Comparison of ENCODE assay signal across 16 cellular contexts in the genomic region with DNA sequence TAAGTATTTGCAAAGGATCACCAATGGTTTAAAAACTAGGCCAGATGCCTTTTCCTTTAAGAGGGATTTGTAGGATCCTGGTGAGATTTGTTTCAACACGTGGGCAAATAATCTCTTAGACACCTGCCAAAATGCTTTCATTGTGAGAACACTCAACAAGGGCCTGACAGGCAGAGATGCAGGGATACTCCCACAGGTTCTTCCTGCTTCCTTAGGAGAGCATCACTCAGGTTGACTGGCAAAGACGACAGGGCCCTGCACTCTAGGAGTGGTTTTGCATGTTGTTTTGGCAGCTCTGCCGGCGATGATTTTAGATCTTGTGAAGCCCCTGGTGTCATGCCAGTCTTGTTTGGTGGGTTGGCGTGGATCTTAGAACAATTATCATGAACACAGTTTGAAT.
A peak's percentile ranks its signal among the peaks of the same experiment; 100 is the strongest.
DNase-seq lines count a peak whose midpoint lies in the region; ATAC-seq and TF ChIP-seq lines count a peak whose summit lies in the region.
"Had no signal": no experiment of that assay in that cellular context is flagged by ENCODE, and none has a peak within 500 bp of the region (broad histone marks: within the 10 kb centered on the region; RNA-seq: fewer than 3 reads in every experiment).

No MANE protein-coding gene starts in this region.

- intact Hi-C loops in PC-9 (cut with micrococcal nuclease; ENCODE audit: unreplicated experiment) (loop anchor here (2.0 kb wide), 2 partner anchors 17 to 27 kb away; no protein-coding TSS in a partner anchor), aorta (cut with DNase I) (loop anchor here in 1 of 2 donors (10.0 kb wide), 1 partner anchor 125 kb away; no protein-coding TSS in a partner anchor)

- peak; percentile 35 for DNase-seq in NCI-H748 (lab: John Stamatoyannopoulos, UW; ENCODE audit: unreplicated experiment)
- DNase-seq in NCI-H748 treated with DMSO at 0.1 percent for 48 hours (lab: John Stamatoyannopoulos, UW), result no peak
- peak in 1 of 2 experiments; percentile 40 for DNase-seq in PC-9
- DNase-seq in left kidney (ENCODE audit: low read depth, low spot score), result peak; percentile 7
- DNase-seq in aorta, result no peak
- DNase-seq in NK-92 (lab: John Stamatoyannopoulos, UW; ENCODE audit: unreplicated experiment), result no peak
- DNase-seq in NCI-H526 treated with DMSO at 0.1 percent for 48 hours (lab: John Stamatoyannopoulos, UW), result no peak
- DNase-seq in SIG-M5 treated with dmso at 0.1 percent for 504 hours (lab: John Stamatoyannopoulos, UW; ENCODE audit: unreplicated experiment), result no peak
- DNase-seq: amniotic stem cell; CD4-positive, alpha-beta memory T cell; colonic mucosa; Kasumi-1; Peyer's patch; T-cell had no signal

- H3K4me1 ChIP-seq in PC-9 (replicated peaks; ENCODE audit: insufficient read depth) (peaks cover 23% of the 10 kb centered on the region), aorta (ENCODE audit: control insufficient read depth in 1 of 2, insufficient read depth in 2 of 2, low read length in 2 of 2) (peaks cover 0 to 3% of the 10 kb centered on the region in 2 donors)
- H3K4me1 ChIP-seq: colonic mucosa, Peyer's patch had no signal

- H3K36me3 ChIP-seq in PC-9 (ENCODE audit: low read depth), result no peaks in the 10 kb centered on the region
- peaks cover 6 to 12% of the 10 kb centered on the region in 2 donors for H3K36me3 ChIP-seq in aorta (ENCODE audit: control insufficient read depth in 1 of 2, insufficient read depth in 2 of 2, low read length in 1 of 2)
- H3K36me3 ChIP-seq: colonic mucosa, Peyer's patch had no signal

- BruUV-seq in PC-9 (replicated peaks; lab: Mats Ljungman, UMichigan), result no TSS peak

- no peak overlapping the region for H2AFZ ChIP-seq in PC-9

- no peaks in the 10 kb centered on the region for H4K20me1 ChIP-seq in PC-9 (ENCODE audit: insufficient read depth)

- no peaks in the 10 kb centered on the region for H3K79me2 ChIP-seq in PC-9 (ENCODE audit: low read depth)

- ATAC-seq in aorta (ENCODE audit: low FRiP score), result no peak
- ATAC-seq: stimulated activated memory B cell treated with anti-CD40 and anti-IgM and Interleukin-4, amounts not matched to agents 10 μg/mL and 1 μg/mL and 100 μg/mL, for 72 hours; T-cell; WTC11 had no signal

- peaks cover 14% of the 10 kb centered on the region for H3F3A ChIP-seq in PC-9 (ENCODE audit: insufficient read depth, low read depth)

- H3K4me3 ChIP-seq in PC-9 (no peak overlapping the region), aorta (ENCODE audit: low read length in 2 of 2) (no peak overlapping the region)
- H3K4me3 ChIP-seq: colonic mucosa, Peyer's patch had no signal

- H3K9me3 ChIP-seq in PC-9 (ENCODE audit: insufficient read depth, low read depth), result no peaks in the 10 kb centered on the region
- H3K9me3 ChIP-seq in aorta (ENCODE audit: control insufficient read depth, low read length), result no peaks in the 10 kb centered on the region
- H3K9me3 ChIP-seq: colonic mucosa, Peyer's patch had no signal

- WGBS in aorta, 2 donors, result 53 to 57% methylated on average over 5 of the region's 5 CpGs

- H3K9me2 ChIP-seq in PC-9 (ENCODE audit: insufficient read depth), result peaks cover 3% of the 10 kb centered on the region; the same call in 1 of the 2 replicates

- H3K4me2 ChIP-seq in PC-9, result peak overlapping the region; percentile 26

- CTCF ChIA-PET in PC-9 (lab: Charles Lee), result interaction anchor here (0.6 kb wide), 1 partner anchor 97 kb away, joined by 3 read pairs; no protein-coding TSS in a partner anchor

- POLR2A ChIA-PET in PC-9 (lab: Charles Lee; ENCODE audit: unreplicated experiment), result no interaction called here

- H3K27me3 ChIP-seq in PC-9 (ENCODE audit: insufficient read depth, low read depth), result no peaks in the 10 kb centered on the region
- H3K27me3 ChIP-seq in aorta (ENCODE audit: control insufficient read depth in 1 of 2, insufficient read depth in 2 of 2, low read length in 1 of 2), result no peaks in the 10 kb centered on the region
- H3K27me3 ChIP-seq: colonic mucosa, Peyer's patch had no signal

- H3K27ac ChIP-seq in PC-9, result peak overlapping the region; percentile 49
- peak overlapping the region; percentile 12 to 33 for H3K27ac ChIP-seq in aorta (ENCODE audit: low read depth in 1 of 2, low read length in 2 of 2)
- H3K27ac ChIP-seq: colonic mucosa, Peyer's patch had no signal

- no peak for TF ChIP-seq CTCF in PC-9 (conservative IDR thresholded peaks at IDR 0.05)

Comparison
In these comparisons a context has a peak if more than half of its experiments do, and no peak if none do; other contexts are left out.
1. DNase-seq: peak in NCI-H748 (single experiment) and left kidney (single experiment); none in NCI-H748 treated with DMSO at 0.1 percent for 48 hours (single experiment), aorta (0 of 2), NK-92 (single experiment), NCI-H526 treated with DMSO at 0.1 percent for 48 hours (single experiment) and SIG-M5 treated with dmso at 0.1 percent for 504 hours (single experiment).